23 cellular contexts compared by ENCODE assay signal in the genomic region with DNA sequence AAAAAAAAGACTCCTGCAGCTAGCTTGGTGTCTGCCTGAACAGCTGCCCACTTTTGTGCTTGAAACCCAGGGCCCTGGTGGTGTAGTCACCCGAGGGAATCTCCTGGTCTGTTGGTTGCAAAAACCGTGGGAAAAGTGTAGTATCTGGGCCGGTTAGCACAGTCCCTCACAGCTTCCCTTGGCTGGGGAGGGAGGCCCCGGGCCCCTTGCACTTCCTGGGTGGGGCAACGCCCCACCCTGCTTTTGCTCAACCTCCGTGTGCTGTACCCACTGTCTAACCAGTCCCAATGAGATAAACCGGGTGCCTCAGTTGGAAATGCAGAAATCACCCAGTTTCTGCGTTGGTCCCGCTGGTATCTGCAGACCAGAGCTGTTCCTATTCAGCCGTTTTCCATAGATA.
DNase-seq lines count a peak whose midpoint lies in the region; ATAC-seq and TF ChIP-seq lines count a peak whose summit lies in the region.
"Had no signal": no experiment of that assay in that cellular context is flagged by ENCODE, and none has a peak within 500 bp of the region (broad histone marks: within the 10 kb centered on the region; RNA-seq: fewer than 3 reads in every experiment).

No MANE protein-coding gene starts in this region.

- H3K36me3 ChIP-seq in IMR-90 (ENCODE audit: control insufficient read depth, insufficient read depth, low read length), result no peaks in the 10 kb centered on the region
- no peaks in the 10 kb centered on the region for H3K36me3 ChIP-seq in body of pancreas (replicated peaks in 1 of 2; ENCODE audit: insufficient read depth in 1 of 2, low read depth in 2 of 2)
- H3K36me3 ChIP-seq: ascending aorta, gastrocnemius medialis, spleen, WERI-Rb-1 had no signal

- H3K4ac ChIP-seq in IMR-90 (ENCODE audit: low read depth, low read length), result peak overlapping the region; percentile 75; the same call in 1 of the 2 replicates

- H3K4me3 Mint-ChIP-seq in activated CD8-positive, alpha-beta memory T cell treated with anti-CD3 and anti-CD28 coated beads, Interleukin-2, amount 10 ng/mL, durations not matched to agents 7 days and 5 days, result no peak overlapping the region
- peak overlapping the region; percentile 38 for H3K4me3 Mint-ChIP-seq in activated T-helper 1 cell treated with anti-CD3 and anti-CD28 coated beads, Interleukin-12 subunit alpha, Interleukin-12 subunit beta, Interleukin-2, Interleukin-4 antibody, amounts not matched to agents 30 ng/mL and 10 ng/mL and 1 ng/mL, durations not matched to agents 14 hours and 24 hours and 36 hours
- H3K4me3 Mint-ChIP-seq in stimulated activated memory B cell treated with anti-CD40 and anti-IgM and Interleukin-4, amounts not matched to agents 10 μg/mL and 1 μg/mL and 100 μg/mL, for 72 hours, result no peak overlapping the region

- H3K27me3 ChIP-seq in IMR-90 (ENCODE audit: control insufficient read depth, insufficient read depth, low read length) (no peaks in the 10 kb centered on the region), body of pancreas (no peaks in the 10 kb centered on the region)
- H3K27me3 ChIP-seq: ascending aorta, gastrocnemius medialis had no signal

- no peak overlapping the region for H2AK9ac ChIP-seq in IMR-90 (replicated peaks; ENCODE audit: low read depth, low read length, poor library complexity)

- ATAC-seq in activated CD8-positive, alpha-beta memory T cell treated with anti-CD3 and anti-CD28 coated beads, Interleukin-2, amount 10 ng/mL, durations not matched to agents 7 days and 5 days, result no peak
- ATAC-seq in IMR-90 (ENCODE audit: low read depth), result no peak
- ATAC-seq in stimulated activated memory B cell treated with anti-CD40 and anti-IgM and Interleukin-4, amounts not matched to agents 10 μg/mL and 1 μg/mL and 100 μg/mL, for 72 hours, result no peak
- ATAC-seq in body of pancreas, result no peak
- ATAC-seq: gastrocnemius medialis, GM12878 had no signal

- no peak overlapping the region for H4K5ac ChIP-seq in IMR-90 (ENCODE audit: low read depth, low read length)

- H3K9ac ChIP-seq in IMR-90 (ENCODE audit: low read depth, low read length), result no peak overlapping the region

- H2BK120ac ChIP-seq in IMR-90 (ENCODE audit: low read depth, low read length), result peak overlapping the region; percentile 53; the same call in 1 of the 2 replicates

- H3K56ac ChIP-seq in IMR-90 (ENCODE audit: extremely low read depth, insufficient read depth, low read length), result no peak overlapping the region

- peaks cover 34% of the 10 kb centered on the region for H3K27me3 Mint-ChIP-seq in activated CD8-positive, alpha-beta memory T cell treated with anti-CD3 and anti-CD28 coated beads, Interleukin-2, amount 10 ng/mL, durations not matched to agents 7 days and 5 days
- H3K27me3 Mint-ChIP-seq in activated T-helper 1 cell treated with anti-CD3 and anti-CD28 coated beads, Interleukin-12 subunit alpha, Interleukin-12 subunit beta, Interleukin-2, Interleukin-4 antibody, amounts not matched to agents 30 ng/mL and 10 ng/mL and 1 ng/mL, durations not matched to agents 14 hours and 24 hours and 36 hours (ENCODE audit: insufficient read depth), result peaks cover 12% of the 10 kb centered on the region
- no peaks in the 10 kb centered on the region for H3K27me3 Mint-ChIP-seq in stimulated activated memory B cell treated with anti-CD40 and anti-IgM and Interleukin-4, amounts not matched to agents 10 μg/mL and 1 μg/mL and 100 μg/mL, for 72 hours

- CTCF ChIA-PET in activated CD8-positive, alpha-beta memory T cell treated with anti-CD3 and anti-CD28 coated beads, Interleukin-2, amount 10 ng/mL, durations not matched to agents 7 days and 5 days (lab: Charles Lee), result interaction anchor here (6.5 kb wide), 1 partner anchor 413 kb away, joined by 128 read pairs; no protein-coding TSS in a partner anchor
- CTCF ChIA-PET in IMR-90 (lab: Yijun Ruan, JAX), result interaction anchor here (8.3 kb wide), 1 partner anchor 417 kb away, joined by 81 read pairs; no protein-coding TSS in a partner anchor

- H3K9me1 ChIP-seq in IMR-90 (ENCODE audit: insufficient read depth, low read length), result no peaks in the 10 kb centered on the region

- 93% methylated on average over 8 of the region's 10 CpGs; no CpG with 5 or more reads in 1 of the 2 experiments for WGBS in IMR-90 (ENCODE audit: extremely low coverage in 2 of 2, insufficient read length in 1 of 2), 2 experiments
- 65 to 67% methylated on average over 10 of the region's 10 CpGs for WGBS in body of pancreas, 2 donors

- H3K4me1 ChIP-seq in IMR-90 (ENCODE audit: control insufficient read depth, insufficient read depth, low read length), result no peaks in the 10 kb centered on the region; the same call in 1 of the 2 replicates
- peaks cover 7% of the 10 kb centered on the region for H3K4me1 ChIP-seq in body of pancreas
- H3K4me1 ChIP-seq: ascending aorta, gastrocnemius medialis had no signal

- H3K18ac ChIP-seq in IMR-90 (ENCODE audit: low read depth, low read length), result 0 out of 2 replicates have a peak overlapping the region, but pooled peaks have one; percentile 37

- H3K4me3 ChIP-seq in IMR-90 (ENCODE audit: insufficient read depth, low read depth, low read length), result no peak overlapping the region
- no peak overlapping the region for H3K4me3 ChIP-seq in body of pancreas
- H3K4me3 ChIP-seq: ascending aorta, gastrocnemius medialis, GM12878, spleen had no signal

- H3K9me3 Mint-ChIP-seq in activated CD8-positive, alpha-beta memory T cell treated with anti-CD3 and anti-CD28 coated beads, Interleukin-2, amount 10 ng/mL, durations not matched to agents 7 days and 5 days (ENCODE audit: low read depth), result no peaks in the 10 kb centered on the region
- peaks cover 4% of the 10 kb centered on the region for H3K9me3 Mint-ChIP-seq in activated T-helper 1 cell treated with anti-CD3 and anti-CD28 coated beads, Interleukin-12 subunit alpha, Interleukin-12 subunit beta, Interleukin-2, Interleukin-4 antibody, amounts not matched to agents 30 ng/mL and 10 ng/mL and 1 ng/mL, durations not matched to agents 14 hours and 24 hours and 36 hours
- no peaks in the 10 kb centered on the region for H3K9me3 Mint-ChIP-seq in stimulated activated memory B cell treated with anti-CD40 and anti-IgM and Interleukin-4, amounts not matched to agents 10 μg/mL and 1 μg/mL and 100 μg/mL, for 72 hours

- H3K14ac ChIP-seq in IMR-90 (replicated peaks; ENCODE audit: low read depth, low read length), result no peak overlapping the region

- peak overlapping the region in 1 of 2 experiments; percentile 21; a peak in 1 of 4 replicates for H4K8ac ChIP-seq in IMR-90 (ENCODE audit: low read depth in 2 of 2, low read length in 2 of 2)

- no TSS peak for BruUV-seq in IMR-90 (replicated peaks; lab: Mats Ljungman, UMichigan)

- no peak overlapping the region for H3K4me2 ChIP-seq in IMR-90 (ENCODE audit: low read depth, low read length)

- H3K23ac ChIP-seq in IMR-90 (ENCODE audit: low read depth, low read length), result no peak overlapping the region

- no peak for DNase-seq in activated CD8-positive, alpha-beta memory T cell treated with anti-CD3 and anti-CD28 coated beads, Interleukin-2, amount 10 ng/mL, durations not matched to agents 7 days and 5 days
- DNase-seq in activated CD8-positive, alpha-beta memory T cell treated with anti-CD3 and anti-CD28 coated beads, Interleukin-2, amount 50 U/mL, for 4 hours, result no peak
- DNase-seq in IMR-90, result no peak
- no peak for DNase-seq in activated T-helper 1 cell treated with anti-CD3 and anti-CD28 coated beads, Interleukin-12 subunit alpha, Interleukin-12 subunit beta, Interleukin-2, Interleukin-4 antibody, amounts not matched to agents 30 ng/mL and 10 ng/mL and 1 ng/mL, durations not matched to agents 14 hours and 24 hours and 36 hours (ENCODE audit: low spot score)
- no peak for DNase-seq in mesenteric fat pad (ENCODE audit: low spot score)
- no peak for DNase-seq in stimulated activated CD4-positive, alpha-beta T cell treated with anti-CD3 and anti-CD28 coated beads, Interleukin-4, amount 100 ng/mL, for 24 hours
- no peak for DNase-seq in body of pancreas
- DNase-seq: activated CD8-positive, alpha-beta memory T cell treated with anti-CD3 and anti-CD28 coated beads for 24 hours; activated effector memory CD4-positive, alpha-beta T cell treated with Interleukin-2 at 50 U/mL for 16 hours; gastrocnemius medialis; GF-D8; hypothalamus; NCI-H1694; NCI-H748 treated with DMSO at 0.1 percent for 48 hours; OCI-M1; SHP77; spleen; stimulated activated CD4-positive, alpha-beta T cell treated with anti-CD3 and anti-CD28 coated beads, Interleukin-4, amount 100 ng/mL, for 4 hours; WERI-Rb-1 had no signal

- H4K20me1 ChIP-seq in IMR-90 (ENCODE audit: insufficient read depth, low read length), result no peaks in the 10 kb centered on the region

- peak overlapping the region; percentile 14; the same call in 1 of the 2 replicates for H4K91ac ChIP-seq in IMR-90 (ENCODE audit: insufficient read depth, low read depth, low read length)

- TF ChIP-seq CTCF in IMR-90 (conservative IDR thresholded peaks at IDR 0.05; ENCODE audit: low read depth, low read length) (no peak), body of pancreas (IDR thresholded peaks at IDR 0.05) (no peak)

- peaks cover 14% of the 10 kb centered on the region for H3K4me1 Mint-ChIP-seq in activated CD8-positive, alpha-beta memory T cell treated with anti-CD3 and anti-CD28 coated beads, Interleukin-2, amount 10 ng/mL, durations not matched to agents 7 days and 5 days
- H3K4me1 Mint-ChIP-seq in activated T-helper 1 cell treated with anti-CD3 and anti-CD28 coated beads, Interleukin-12 subunit alpha, Interleukin-12 subunit beta, Interleukin-2, Interleukin-4 antibody, amounts not matched to agents 30 ng/mL and 10 ng/mL and 1 ng/mL, durations not matched to agents 14 hours and 24 hours and 36 hours (ENCODE audit: low read depth), result peaks cover 33% of the 10 kb centered on the region
- peaks cover 42% of the 10 kb centered on the region for H3K4me1 Mint-ChIP-seq in stimulated activated memory B cell treated with anti-CD40 and anti-IgM and Interleukin-4, amounts not matched to agents 10 μg/mL and 1 μg/mL and 100 μg/mL, for 72 hours

- intact Hi-C loops in IMR-90 (cut with micrococcal nuclease), result loop anchor here (10.0 kb wide), 1 partner anchor 518 kb away; no protein-coding TSS in a partner anchor
- intact Hi-C loops in activated T-helper 1 cell treated with anti-CD3 and anti-CD28 coated beads, Interleukin-12 subunit alpha, Interleukin-12 subunit beta, Interleukin-2, Interleukin-4 antibody, amounts not matched to agents 30 ng/mL and 10 ng/mL and 1 ng/mL, durations not matched to agents 14 hours and 24 hours and 36 hours (cut with micrococcal nuclease), result loop anchor here (10.0 kb wide), 1 partner anchor 238 kb away; no protein-coding TSS in a partner anchor
- intact Hi-C loops in body of pancreas (cut with DNase I), result loop anchor here (5.0 kb wide), 1 partner anchor 411 kb away; no protein-coding TSS in a partner anchor

- no peaks in the 10 kb centered on the region for H3K9me3 ChIP-seq in IMR-90 (ENCODE audit: control insufficient read depth, insufficient read depth, low read length)
- H3K9me3 ChIP-seq in body of pancreas, result no peaks in the 10 kb centered on the region
- H3K9me3 ChIP-seq: ascending aorta, gastrocnemius medialis, spleen had no signal

- H2BK15ac ChIP-seq in IMR-90 (ENCODE audit: low read depth, low read length), result peak overlapping the region; percentile 67; the same call in 1 of the 3 replicates

- POLR2A ChIA-PET in IMR-90 (lab: Charles Lee; ENCODE audit: unreplicated experiment), result no interaction called here

- H2BK5ac ChIP-seq in IMR-90 (ENCODE audit: low read depth, low read length, poor library complexity, severe bottlenecking), result no peak overlapping the region

- peak overlapping the region; percentile 62 for H2AK5ac ChIP-seq in IMR-90 (ENCODE audit: low read depth, low read length)

- peak overlapping the region; percentile 33 for H3K27ac Mint-ChIP-seq in activated CD8-positive, alpha-beta memory T cell treated with anti-CD3 and anti-CD28 coated beads, Interleukin-2, amount 10 ng/mL, durations not matched to agents 7 days and 5 days
- H3K27ac Mint-ChIP-seq in activated T-helper 1 cell treated with anti-CD3 and anti-CD28 coated beads, Interleukin-12 subunit alpha, Interleukin-12 subunit beta, Interleukin-2, Interleukin-4 antibody, amounts not matched to agents 30 ng/mL and 10 ng/mL and 1 ng/mL, durations not matched to agents 14 hours and 24 hours and 36 hours, result no peak overlapping the region
- peak overlapping the region; percentile 75 for H3K27ac Mint-ChIP-seq in stimulated activated memory B cell treated with anti-CD40 and anti-IgM and Interleukin-4, amounts not matched to agents 10 μg/mL and 1 μg/mL and 100 μg/mL, for 72 hours

- no peak overlapping the region for H2AFZ ChIP-seq in IMR-90 (replicated peaks; ENCODE audit: low read length, poor library complexity)

- H3K36me3 Mint-ChIP-seq in activated CD8-positive, alpha-beta memory T cell treated with anti-CD3 and anti-CD28 coated beads, Interleukin-2, amount 10 ng/mL, durations not matched to agents 7 days and 5 days, result no peaks in the 10 kb centered on the region
- H3K36me3 Mint-ChIP-seq in activated T-helper 1 cell treated with anti-CD3 and anti-CD28 coated beads, Interleukin-12 subunit alpha, Interleukin-12 subunit beta, Interleukin-2, Interleukin-4 antibody, amounts not matched to agents 30 ng/mL and 10 ng/mL and 1 ng/mL, durations not matched to agents 14 hours and 24 hours and 36 hours (ENCODE audit: low read depth), result no peaks in the 10 kb centered on the region
- no peaks in the 10 kb centered on the region for H3K36me3 Mint-ChIP-seq in stimulated activated memory B cell treated with anti-CD40 and anti-IgM and Interleukin-4, amounts not matched to agents 10 μg/mL and 1 μg/mL and 100 μg/mL, for 72 hours

- in situ Hi-C loops in IMR-90 (cut with MboI; ENCODE audit: low sequenced_read_pairs), result no loop called here

- H3K79me1 ChIP-seq in IMR-90 (ENCODE audit: low read depth in 1 of 2, low read length in 2 of 2), result no peaks in the 10 kb centered on the region

- dilution Hi-C loops in IMR-90 (cut with HindIII; ENCODE audit: low sequenced_read_pairs, unreplicated experiment), result no loop called here

- H2BK20ac ChIP-seq in IMR-90 (ENCODE audit: low read depth, low read length), result peak overlapping the region; percentile 78; the same call in 1 of the 2 replicates

- H3K27ac ChIP-seq in IMR-90 (ENCODE audit: insufficient read depth, low read length) (no peak overlapping the region), body of pancreas (no peak overlapping the region)
- H3K27ac ChIP-seq: ascending aorta, C4-2B, gastrocnemius medialis, WERI-Rb-1 had no signal

- TF ChIP-seq POLR2A in IMR-90 (IDR thresholded peaks at IDR 0.05; ENCODE audit: low read depth, low read length) (no peak), body of pancreas (IDR thresholded peaks at IDR 0.05) (no peak)

- no peak for TF ChIP-seq RAD21 in IMR-90 (IDR thresholded peaks at IDR 0.05; ENCODE audit: low read length)
